Comparison of ENCODE assay signal across 27 cellular contexts in the genomic region with DNA sequence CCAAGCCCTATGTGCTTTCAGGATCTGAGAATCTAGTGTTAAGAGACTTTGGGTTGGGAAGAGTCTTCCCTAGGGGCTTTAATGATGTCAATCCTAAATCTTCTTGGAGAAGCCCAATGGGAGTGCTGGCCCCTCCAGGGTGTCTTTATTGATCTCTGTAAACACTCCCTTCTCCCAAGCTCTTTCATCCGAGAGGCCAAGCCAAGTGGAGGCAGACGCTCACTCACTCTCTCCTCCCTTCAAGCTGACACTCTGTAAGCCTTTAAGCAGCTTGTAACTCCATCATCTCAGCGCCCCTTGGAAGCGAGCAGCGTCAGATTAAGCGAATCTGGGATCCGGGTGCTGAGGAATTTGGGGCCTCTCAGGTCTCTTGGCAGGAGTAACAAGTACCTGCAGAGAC. TPM values are rescaled to one million over a fixed set of nuclear protein-coding genes. Genes with fewer than 3 reads are reported as not detected.
"Had no signal": no experiment of that assay in that cellular context is flagged by ENCODE, and none has a peak within 500 bp of the region (broad histone marks: within the 10 kb centered on the region; RNA-seq: fewer than 3 reads in every experiment).

No MANE protein-coding gene starts in this region.

- H3K4me1 ChIP-seq: gastrocnemius medialis, left ventricle myocardium inferior, pancreas, tibial artery had no signal

- ATAC-seq: activated CD4-positive, alpha-beta T cell treated with anti-CD3 and anti-CD28 coated beads for 36 hours; esophagus mucosa; gastrocnemius medialis; natural killer cell; pancreas; right cardiac atrium; stimulated activated naive CD8-positive, alpha-beta T cell treated with anti-CD3 and anti-CD28 coated beads, Interleukin-15, amount 100 ng/mL, for 72 hours had no signal

- H3K36me3 Mint-ChIP-seq: activated naive CD8-positive, alpha-beta T cell treated with anti-CD3 and anti-CD28 coated beads for 36 hours; natural killer cell had no signal

- H3K9me3 Mint-ChIP-seq: activated B cell treated with CpG ODN at 0.5 μM for 24 hours; activated naive CD8-positive, alpha-beta T cell treated with anti-CD3 and anti-CD28 coated beads for 36 hours; activated T-cell treated with anti-CD3 and anti-CD28 coated beads, Interleukin-2, amount 50 U/mL, for 24 hours; activated T-helper 2 cell treated with anti-CD3 and anti-CD28 coated beads, Interferon-gamma antibody, Interleukin-2, Interleukin-4, amounts not matched to agents 10 μg/mL and 5 μg/mL and 100 μg/mL, durations not matched to agents 14 hours and 24 hours and 36 hours; natural killer cell; stimulated activated naive CD8-positive, alpha-beta T cell treated with anti-CD3 and anti-CD28 coated beads, Interleukin-15, amount 100 ng/mL, for 72 hours; T-helper 1 cell treated with Interleukin-12 subunit alpha and Interleukin-12 subunit beta and Interleukin-4 antibody, amounts not matched to agents 30 μg/mL and 1 μg/mL, for 36 hours had no signal

- DNase-seq: activated B cell treated with CpG ODN at 0.5 μM for 24 hours; activated CD4-positive, alpha-beta T cell treated with anti-CD3 and anti-CD28 coated beads for 36 hours; activated CD4-positive, alpha-beta T cell treated with anti-CD3 and anti-CD28 coated beads, Interleukin-2, amount 50 U/mL, for 4 hours; activated CD8-positive, alpha-beta memory T cell treated with anti-CD3 and anti-CD28 coated beads for 24 hours; activated CD8-positive, alpha-beta memory T cell treated with anti-CD3 and anti-CD28 coated beads, Interleukin-2, amount 50 U/mL, for 4 hours; activated naive CD4-positive, alpha-beta T cell treated with Interleukin-2 at 50 U/mL for 16 hours; activated naive CD8-positive, alpha-beta T cell treated with anti-CD3 and anti-CD28 coated beads for 36 hours; activated T-cell treated with anti-CD3 and anti-CD28 coated beads, Interleukin-2, amount 50 U/mL, for 24 hours; effector CD4-positive, alpha-beta T cell; gastrocnemius medialis; hippocampal formation; kidney glomerular epithelial cell; left ventricle myocardium inferior; midbrain; natural killer cell; pancreas; right cardiac atrium; stimulated activated CD4-positive, alpha-beta T cell treated with anti-CD3 and anti-CD28 coated beads, Interleukin-12 subunit alpha, Interleukin-12 subunit beta, amount 100 ng/mL, for 4 hours; stimulated activated CD4-positive, alpha-beta T cell treated with anti-CD3 and anti-CD28 coated beads, Interleukin-1b, Interleukin-23, amount 100 ng/mL, for 48 hours; stimulated activated naive CD8-positive, alpha-beta T cell treated with anti-CD3 and anti-CD28 coated beads, Interleukin-15, amount 100 ng/mL, for 72 hours; T1000; tibial artery had no signal

- H3K4me3 Mint-ChIP-seq: activated B cell treated with CpG ODN at 0.5 μM for 24 hours; activated CD4-positive, alpha-beta T cell treated with anti-CD3 and anti-CD28 coated beads for 36 hours; activated naive CD8-positive, alpha-beta T cell treated with anti-CD3 and anti-CD28 coated beads for 36 hours; activated T-cell treated with anti-CD3 and anti-CD28 coated beads, Interleukin-2, amount 50 U/mL, for 24 hours; natural killer cell; stimulated activated naive CD8-positive, alpha-beta T cell treated with anti-CD3 and anti-CD28 coated beads, Interleukin-15, amount 100 ng/mL, for 72 hours; T-helper 1 cell treated with Interleukin-12 subunit alpha and Interleukin-12 subunit beta and Interleukin-4 antibody, amounts not matched to agents 30 μg/mL and 1 μg/mL, for 36 hours had no signal

- H3K27me3 ChIP-seq: gastrocnemius medialis, neutrophil, pancreas, tibial artery had no signal

- H3K27ac Mint-ChIP-seq: activated B cell treated with CpG ODN at 0.5 μM for 24 hours; activated CD4-positive, alpha-beta T cell treated with anti-CD3 and anti-CD28 coated beads for 36 hours; activated naive CD8-positive, alpha-beta T cell treated with anti-CD3 and anti-CD28 coated beads for 36 hours; activated T-cell treated with anti-CD3 and anti-CD28 coated beads, Interleukin-2, amount 50 U/mL, for 24 hours; activated T-helper 2 cell treated with anti-CD3 and anti-CD28 coated beads, Interferon-gamma antibody, Interleukin-2, Interleukin-4, amounts not matched to agents 10 μg/mL and 5 μg/mL and 100 μg/mL, durations not matched to agents 14 hours and 24 hours and 36 hours; natural killer cell; stimulated activated naive CD8-positive, alpha-beta T cell treated with anti-CD3 and anti-CD28 coated beads, Interleukin-15, amount 100 ng/mL, for 72 hours; T-helper 1 cell treated with Interleukin-12 subunit alpha and Interleukin-12 subunit beta and Interleukin-4 antibody, amounts not matched to agents 30 μg/mL and 1 μg/mL, for 36 hours had no signal

- H3K27ac ChIP-seq: gastrocnemius medialis, left ventricle myocardium inferior, neutrophil, pancreas, tibial artery had no signal

- H3K4me3 ChIP-seq: gastrocnemius medialis, left ventricle myocardium inferior, pancreas, tibial artery had no signal

- H3K9me3 ChIP-seq: gastrocnemius medialis, left ventricle myocardium inferior, neutrophil, pancreas, tibial artery had no signal

- H3K36me3 ChIP-seq: gastrocnemius medialis, left ventricle myocardium inferior, neutrophil, pancreas, tibial artery had no signal

- H3K4me1 Mint-ChIP-seq: activated B cell treated with CpG ODN at 0.5 μM for 24 hours; activated naive CD8-positive, alpha-beta T cell treated with anti-CD3 and anti-CD28 coated beads for 36 hours; natural killer cell had no signal

- H3K27me3 Mint-ChIP-seq: activated CD4-positive, alpha-beta T cell treated with anti-CD3 and anti-CD28 coated beads for 36 hours; activated naive CD8-positive, alpha-beta T cell treated with anti-CD3 and anti-CD28 coated beads for 36 hours; stimulated activated naive CD8-positive, alpha-beta T cell treated with anti-CD3 and anti-CD28 coated beads, Interleukin-15, amount 100 ng/mL, for 72 hours had no signal

RNA-seq across cellular contexts. Expression of a gene that starts 37.7 kb away (rescaled TPM):
- total RNA-seq: activated B cell treated with CpG ODN at 0.5 μM for 24 hours had no signal

RNA-seq across cellular contexts. Expression of a gene that starts 57.9 kb away (rescaled TPM):
- total RNA-seq: activated CD4-positive, alpha-beta T cell treated with anti-CD3 and anti-CD28 coated beads for 36 hours; activated naive CD8-positive, alpha-beta T cell treated with anti-CD3 and anti-CD28 coated beads for 36 hours; gastrocnemius medialis; left ventricle myocardium inferior; lung microvascular endothelial cell; natural killer cell had no signal
